In the genomic region with DNA sequence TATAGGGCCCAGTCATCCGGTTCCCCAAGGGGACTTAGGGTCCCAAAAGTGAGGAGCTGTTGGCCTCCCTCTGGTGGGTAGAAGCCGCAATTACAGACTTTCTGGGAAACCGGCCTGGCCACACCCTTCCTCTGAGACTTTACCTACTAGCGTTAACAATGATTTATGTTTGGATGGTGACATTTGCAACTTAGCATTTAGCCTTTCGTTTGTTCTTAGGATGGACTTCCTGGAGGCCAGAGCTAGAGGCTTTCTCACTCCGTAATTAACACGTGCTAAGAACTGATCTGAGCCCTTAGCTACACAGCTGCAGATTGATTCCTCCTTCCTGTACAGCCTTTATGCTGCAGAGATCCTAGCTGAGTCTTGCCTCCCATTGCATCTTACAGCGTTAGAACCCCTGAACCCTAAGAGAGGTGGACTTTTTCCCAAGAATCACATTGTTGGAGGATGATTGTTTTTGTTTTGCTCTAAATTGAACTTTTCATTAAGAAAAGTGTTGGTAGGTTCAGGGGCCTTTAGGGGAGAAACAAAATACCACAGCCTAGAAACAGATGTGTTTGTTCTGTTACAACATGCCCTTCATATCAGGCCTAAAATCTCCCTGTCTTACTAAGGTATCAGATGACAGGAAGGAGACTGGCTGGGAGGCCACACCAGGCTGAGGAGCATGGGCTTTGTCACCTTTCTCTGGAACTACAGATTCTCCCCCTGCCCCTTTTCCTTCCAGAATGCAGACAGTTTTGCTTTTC, we compare ENCODE assay signal across 8 cellular contexts. TPM values are rescaled to one million over a fixed set of nuclear protein-coding genes. Genes with fewer than 3 reads are reported as not detected.
DNase-seq lines count a peak whose midpoint lies in the region; ATAC-seq, FAIRE-seq and TF ChIP-seq lines count a peak whose summit lies in the region.

No MANE protein-coding gene starts in this region.

- DNase-seq in activated gamma-delta T cell treated with Interleukin-2 at 50 U/mL for 16 hours (peak; percentile 55), activated gamma-delta T cell (lab: John Stamatoyannopoulos, UW) (no peak), Peyer's patch (peak; percentile 56 to 81 (median 66)), fibroblast of the conjunctiva (ENCODE audit: low read depth) (peak; percentile 62), pancreas (peak in 2 of 6 donors; percentile 42 to 56), vagina (ENCODE audit: extremely low spot score in 2 of 2) (no peak)
- peak; percentile 75 to 80 for DNase-seq in activated T-cell treated with anti-CD3 and anti-CD28 coated beads, Interleukin-2, amount 50 U/mL, for 72 hours

- H3K9me3 ChIP-seq in Peyer's patch: no peaks in the 10 kb centered on the region
- H3K9me3 ChIP-seq in pancreas: no peaks in the 10 kb centered on the region
- H3K9me3 ChIP-seq in vagina: no peaks in the 10 kb centered on the region

- H3K27me3 ChIP-seq in Peyer's patch (no peaks in the 10 kb centered on the region), pancreas (no peaks in the 10 kb centered on the region), vagina (no peaks in the 10 kb centered on the region)

- H3K27ac ChIP-seq in Peyer's patch (peak overlapping the region; percentile 73 to 93 (median 86)), pancreas (peak overlapping the region; percentile 20 to 97 (median 65)), vagina (peak overlapping the region; percentile 95)

- FAIRE-seq in pancreas (lab: Jason Lieb, UNC): no peak

- peaks cover 0 to 2% of the 10 kb centered on the region in 2 donors for H3K9me3 Mint-ChIP-seq in activated T-cell treated with anti-CD3 and anti-CD28 coated beads, Interleukin-2, amount 50 U/mL, for 72 hours

- peak; percentile 55 for ATAC-seq in HG03432 (IDR thresholded peaks at IDR 0.05; ENCODE audit: unreplicated experiment)
- peak; percentile 76 to 83 for ATAC-seq in activated T-cell treated with anti-CD3 and anti-CD28 coated beads, Interleukin-2, amount 50 U/mL, for 72 hours (replicated peaks in 1 of 2)
- ATAC-seq in pancreas: peak; percentile 16 to 52 (median 30)

- H3K4me3 ChIP-seq in Peyer's patch (peak overlapping the region; percentile 42 to 82 (median 68)), pancreas (peak overlapping the region; percentile 41 to 59 (median 54)), vagina (peak overlapping the region; percentile 85 to 90)

- peaks cover 23 to 41% of the 10 kb centered on the region in 2 donors for H3K36me3 Mint-ChIP-seq in activated T-cell treated with anti-CD3 and anti-CD28 coated beads, Interleukin-2, amount 50 U/mL, for 72 hours (ENCODE audit: insufficient read depth in 2 of 2)

- TF ChIP-seq POLR2A in Peyer's patch (IDR thresholded peaks at IDR 0.05): no peak
- no peak for TF ChIP-seq POLR2A in vagina (IDR thresholded peaks at IDR 0.05)

- H3K36me3 ChIP-seq in Peyer's patch: peaks cover 0 to 31% (median 0%) of the 10 kb centered on the region in 3 donors
- H3K36me3 ChIP-seq in pancreas: peaks cover 7 to 23% (median 11%) of the 10 kb centered on the region in 3 donors
- peaks cover 0 to 33% of the 10 kb centered on the region in 2 donors for H3K36me3 ChIP-seq in vagina

- TF ChIP-seq CTCF in Peyer's patch (IDR thresholded peaks at IDR 0.05): peak; percentile 64 to 75 (median 72)
- peak; percentile 17 to 52 (median 32) for TF ChIP-seq CTCF in pancreas (IDR thresholded peaks at IDR 0.05)
- TF ChIP-seq CTCF in vagina (IDR thresholded peaks at IDR 0.05): peak; percentile 47 to 70 (median 70)

- H3K27ac Mint-ChIP-seq in activated T-cell treated with anti-CD3 and anti-CD28 coated beads, Interleukin-2, amount 50 U/mL, for 72 hours: peak overlapping the region; percentile 99

- peaks cover 0 to 24% (median 0%) of the 10 kb centered on the region in 4 donors for H3K4me1 ChIP-seq in Peyer's patch
- peaks cover 11 to 33% (median 14%) of the 10 kb centered on the region in 3 donors for H3K4me1 ChIP-seq in pancreas
- peaks cover 27% of the 10 kb centered on the region for H3K4me1 ChIP-seq in vagina

- peaks cover 48% of the 10 kb centered on the region for H3K4me1 Mint-ChIP-seq in activated T-cell treated with anti-CD3 and anti-CD28 coated beads, Interleukin-2, amount 50 U/mL, for 72 hours (ENCODE audit: low read depth)

- intact Hi-C loops in pancreas (cut with DNase I) (no loop called here), vagina (cut with DNase I) (no loop called here)

- H3K4me3 Mint-ChIP-seq in activated T-cell treated with anti-CD3 and anti-CD28 coated beads, Interleukin-2, amount 50 U/mL, for 72 hours: peak overlapping the region; percentile 96 to 99

- WGBS in pancreas, 2 donors: 23 to 33% methylated on average over 8 of the region's 8 CpGs

- no peaks in the 10 kb centered on the region for H3K27me3 Mint-ChIP-seq in activated T-cell treated with anti-CD3 and anti-CD28 coated beads, Interleukin-2, amount 50 U/mL, for 72 hours (ENCODE audit: low read depth)

RNA-seq across cellular contexts. Expression of a gene that starts 2.0 kb away (rescaled TPM):
- total RNA-seq in Peyer's patch (10 to 100 TPM; 33.3 to 75.1 (median 72.0) TPM), pancreas (100 to 1,000 TPM in 2 of 6 donors, 10 to 100 TPM in 4; 23.6 to 291 (median 61.9) TPM), vagina (559 TPM)
- 100 to 1,000 TPM; 252 to 355 TPM for total RNA-seq in activated T-cell treated with anti-CD3 and anti-CD28 coated beads, Interleukin-2, amount 50 U/mL, for 72 hours
- 100 to 1,000 TPM; 239 to 433 TPM for polyA plus RNA-seq in pancreas

RNA-seq across cellular contexts. Expression of a gene that starts 41.2 kb away (rescaled TPM):
- 100 to 1,000 TPM in 3 of 4 donors, 10 to 100 TPM in 1; 90.0 to 223 (median 154) TPM for total RNA-seq in Peyer's patch
- total RNA-seq in activated T-cell treated with anti-CD3 and anti-CD28 coated beads, Interleukin-2, amount 50 U/mL, for 72 hours: 100 to 1,000 TPM in 1 of 2 donors, 10 to 100 TPM in 1; 76.6 to 138 TPM
- 100 to 1,000 TPM in 2 of 6 donors, 10 to 100 TPM in 4; 34.3 to 211 (median 74.6) TPM for total RNA-seq in pancreas
- polyA plus RNA-seq in pancreas: 100 to 1,000 TPM; 203 to 269 TPM
- total RNA-seq in vagina: 176 TPM

RNA-seq across cellular contexts. Expression of a gene that starts 54.0 kb away (rescaled TPM):
- not detected for total RNA-seq in Peyer's patch
- not detected for total RNA-seq in activated T-cell treated with anti-CD3 and anti-CD28 coated beads, Interleukin-2, amount 50 U/mL, for 72 hours
- not detected for total RNA-seq in pancreas
- not detected for polyA plus RNA-seq in pancreas
- not detected for total RNA-seq in vagina

Comparison
In these comparisons a context has a peak if more than half of its experiments do, and no peak if none do; other contexts are left out.
1. DNase-seq: peak in activated gamma-delta T cell treated with Interleukin-2 at 50 U/mL for 16 hours (single experiment), Peyer's patch (3 of 3), activated T-cell treated with anti-CD3 and anti-CD28 coated beads, Interleukin-2, amount 50 U/mL, for 72 hours (2 of 2) and fibroblast of the conjunctiva (single experiment); none in activated gamma-delta T cell (single experiment) and vagina (0 of 2).
2. ATAC-seq: peak in every context shown above with its lines; median percentile 80 in activated T-cell treated with anti-CD3 and anti-CD28 coated beads, Interleukin-2, amount 50 U/mL, for 72 hours; 55 in HG03432; 30 in pancreas.
3. Peak in every context shown above with its lines, with median percentiles within 50 percentile points of each other: H3K27ac ChIP-seq, H3K4me3 ChIP-seq and CTCF ChIP-seq.